In the genomic region with DNA sequence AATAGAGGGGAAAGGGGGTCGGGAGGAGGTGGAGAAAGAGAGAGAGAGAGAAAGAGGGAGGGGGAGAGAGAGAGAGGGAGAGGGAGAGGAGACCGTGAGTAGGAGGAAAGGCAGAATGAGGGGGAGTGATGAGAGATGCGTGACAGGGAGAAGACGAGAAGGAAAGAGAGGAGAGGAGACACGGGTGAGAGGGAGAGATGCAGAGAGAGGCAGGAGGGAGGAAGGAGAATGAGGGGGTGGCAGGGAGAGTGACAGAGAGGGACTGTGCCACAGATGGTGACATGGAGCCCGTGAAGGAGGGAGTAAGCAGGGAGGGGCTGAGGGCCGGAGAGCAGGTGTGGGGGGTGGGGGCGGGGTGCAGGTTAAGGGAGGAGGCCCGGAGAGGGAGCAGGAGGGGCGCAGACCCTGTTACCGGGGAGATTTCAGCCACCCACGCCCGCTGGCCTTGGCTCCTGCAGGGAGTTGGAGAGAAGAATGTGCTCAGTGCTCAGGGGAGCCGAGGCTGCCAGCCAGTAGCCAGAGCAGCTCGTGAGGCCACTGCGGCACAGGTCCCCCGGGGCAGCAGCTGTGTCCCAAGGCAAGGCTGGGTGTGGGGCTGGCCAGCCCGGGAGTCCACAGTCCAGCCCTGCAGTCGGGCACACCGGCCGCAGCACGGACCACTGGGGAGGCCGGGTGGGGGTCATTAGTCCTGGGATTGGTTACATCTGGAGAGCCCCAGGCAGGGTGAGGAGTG, we compare ENCODE assay signal across 14 cellular contexts. TPM values are rescaled to one million over a fixed set of nuclear protein-coding genes. Genes with fewer than 3 reads are reported as not detected.
DNase-seq lines count a peak whose midpoint lies in the region; FAIRE-seq and TF ChIP-seq lines count a peak whose summit lies in the region.
"Had no signal": no experiment of that assay in that cellular context is flagged by ENCODE, and none has a peak within 500 bp of the region (broad histone marks: within the 10 kb centered on the region; RNA-seq: fewer than 3 reads in every experiment).

A gene (minus strand): TSS at position 304 of the 733 bp plus-strand sequence. CDS start 4,674 bp downstream, outside the sequence.

- H3K4me1 ChIP-seq in kidney (ENCODE audit: control insufficient read depth in 1 of 2, insufficient read depth in 1 of 2, low read depth in 1 of 2, low read length in 2 of 2), result no peaks in the 10 kb centered on the region

- no peak within 1 kb of the TSS for H3K27ac Mint-ChIP-seq in activated naive CD4-positive, alpha-beta T cell treated with anti-CD3 and anti-CD28 coated beads, Interleukin-2, amount 10 ng/mL, durations not matched to agents 7 days and 5 days
- H3K27ac Mint-ChIP-seq in activated T-helper 1 cell treated with anti-CD3 and anti-CD28 coated beads, Interleukin-12 subunit alpha, Interleukin-12 subunit beta, Interleukin-2, Interleukin-4 antibody, amounts not matched to agents 30 ng/mL and 10 ng/mL and 1 ng/mL, durations not matched to agents 14 hours and 24 hours and 36 hours, result peak within 1 kb of the TSS; percentile 63

- no peak within 1 kb of the TSS for H3K9ac ChIP-seq in kidney (ENCODE audit: low read length in 2 of 2)

- peaks cover 16% of the 10 kb centered on the region for H3K36me3 Mint-ChIP-seq in activated naive CD4-positive, alpha-beta T cell treated with anti-CD3 and anti-CD28 coated beads, Interleukin-2, amount 10 ng/mL, durations not matched to agents 7 days and 5 days
- H3K36me3 Mint-ChIP-seq in activated T-helper 1 cell treated with anti-CD3 and anti-CD28 coated beads, Interleukin-12 subunit alpha, Interleukin-12 subunit beta, Interleukin-2, Interleukin-4 antibody, amounts not matched to agents 30 ng/mL and 10 ng/mL and 1 ng/mL, durations not matched to agents 14 hours and 24 hours and 36 hours (ENCODE audit: low read depth), result peaks cover 10% of the 10 kb centered on the region

- H3K9me3 Mint-ChIP-seq in activated naive CD4-positive, alpha-beta T cell treated with anti-CD3 and anti-CD28 coated beads, Interleukin-2, amount 10 ng/mL, durations not matched to agents 7 days and 5 days, result no peaks in the 10 kb centered on the region
- H3K9me3 Mint-ChIP-seq in activated T-helper 1 cell treated with anti-CD3 and anti-CD28 coated beads, Interleukin-12 subunit alpha, Interleukin-12 subunit beta, Interleukin-2, Interleukin-4 antibody, amounts not matched to agents 30 ng/mL and 10 ng/mL and 1 ng/mL, durations not matched to agents 14 hours and 24 hours and 36 hours, result no peaks in the 10 kb centered on the region
- H3K9me3 Mint-ChIP-seq: CD4-positive, CD25-positive, alpha-beta regulatory T cell had no signal

- no peak for TF ChIP-seq POLR2A in GM12892 (IDR thresholded peaks at IDR 0.05; ENCODE audit: low read depth, low read length)

- H3K4me3 ChIP-seq in kidney (ENCODE audit: low read length in 2 of 2), result no peak within 1 kb of the TSS
- H3K4me3 ChIP-seq: suprapubic skin had no signal

- H3K4me3 Mint-ChIP-seq in activated naive CD4-positive, alpha-beta T cell treated with anti-CD3 and anti-CD28 coated beads, Interleukin-2, amount 10 ng/mL, durations not matched to agents 7 days and 5 days, result no peak within 1 kb of the TSS
- no peak within 1 kb of the TSS for H3K4me3 Mint-ChIP-seq in activated T-helper 1 cell treated with anti-CD3 and anti-CD28 coated beads, Interleukin-12 subunit alpha, Interleukin-12 subunit beta, Interleukin-2, Interleukin-4 antibody, amounts not matched to agents 30 ng/mL and 10 ng/mL and 1 ng/mL, durations not matched to agents 14 hours and 24 hours and 36 hours

- H3K4me1 Mint-ChIP-seq in activated naive CD4-positive, alpha-beta T cell treated with anti-CD3 and anti-CD28 coated beads, Interleukin-2, amount 10 ng/mL, durations not matched to agents 7 days and 5 days, result peaks cover 42% of the 10 kb centered on the region
- H3K4me1 Mint-ChIP-seq in activated T-helper 1 cell treated with anti-CD3 and anti-CD28 coated beads, Interleukin-12 subunit alpha, Interleukin-12 subunit beta, Interleukin-2, Interleukin-4 antibody, amounts not matched to agents 30 ng/mL and 10 ng/mL and 1 ng/mL, durations not matched to agents 14 hours and 24 hours and 36 hours (ENCODE audit: low read depth), result peaks cover 8% of the 10 kb centered on the region

- CTCF ChIA-PET in activated naive CD4-positive, alpha-beta T cell treated with anti-CD3 and anti-CD28 coated beads, Interleukin-2, amount 10 ng/mL, durations not matched to agents 7 days and 5 days (lab: Charles Lee), result no interaction called here

- H3K9me3 ChIP-seq in kidney (ENCODE audit: control insufficient read depth in 1 of 2, low read length in 2 of 2), result no peaks in the 10 kb centered on the region
- H3K9me3 ChIP-seq: suprapubic skin had no signal

- H3K27me3 Mint-ChIP-seq in activated naive CD4-positive, alpha-beta T cell treated with anti-CD3 and anti-CD28 coated beads, Interleukin-2, amount 10 ng/mL, durations not matched to agents 7 days and 5 days, result no peaks in the 10 kb centered on the region
- no peaks in the 10 kb centered on the region for H3K27me3 Mint-ChIP-seq in activated T-helper 1 cell treated with anti-CD3 and anti-CD28 coated beads, Interleukin-12 subunit alpha, Interleukin-12 subunit beta, Interleukin-2, Interleukin-4 antibody, amounts not matched to agents 30 ng/mL and 10 ng/mL and 1 ng/mL, durations not matched to agents 14 hours and 24 hours and 36 hours (ENCODE audit: insufficient read depth)
- H3K27me3 Mint-ChIP-seq: CD4-positive, CD25-positive, alpha-beta regulatory T cell had no signal

- no peaks in the 10 kb centered on the region for H3K36me3 ChIP-seq in kidney (ENCODE audit: control insufficient read depth in 1 of 2, insufficient read depth in 2 of 2, low read length in 2 of 2)
- H3K36me3 ChIP-seq: suprapubic skin had no signal

- no peak for FAIRE-seq in kidney (lab: Jason Lieb, UNC)
- no peak for FAIRE-seq in GM12892 (lab: Jason Lieb, UNC)

- peak; percentile 16 for DNase-seq in activated naive CD4-positive, alpha-beta T cell treated with anti-CD3 and anti-CD28 coated beads, Interleukin-2, amount 10 ng/mL, durations not matched to agents 7 days and 5 days
- DNase-seq in activated naive CD4-positive, alpha-beta T cell treated with Interleukin-2 at 50 U/mL for 16 hours, result no peak
- DNase-seq in activated T-helper 1 cell treated with anti-CD3 and anti-CD28 coated beads, Interleukin-12 subunit alpha, Interleukin-12 subunit beta, Interleukin-2, Interleukin-4 antibody, amounts not matched to agents 30 ng/mL and 10 ng/mL and 1 ng/mL, durations not matched to agents 14 hours and 24 hours and 36 hours (ENCODE audit: low spot score), result no peak
- DNase-seq in kidney, result peak; percentile 69
- no peak for DNase-seq in GM12892 (ENCODE audit: insufficient read length)
- DNase-seq in superior temporal gyrus (ENCODE audit: extremely low spot score), result no peak
- DNase-seq in NCI-H146 (lab: John Stamatoyannopoulos, UW), result no peak
- DNase-seq: CD4-positive, CD25-positive, alpha-beta regulatory T cell; islet precursor cell had no signal

- no peak within 1 kb of the TSS for H3K27ac ChIP-seq in kidney (ENCODE audit: low read depth in 2 of 2, low read length in 2 of 2)
- H3K27ac ChIP-seq in temporal lobe (ENCODE audit: low read depth, low read length), result peak within 1 kb of the TSS; percentile 84
- H3K27ac ChIP-seq: epithelial cell of prostate, suprapubic skin had no signal

- intact Hi-C loops in activated T-helper 1 cell treated with anti-CD3 and anti-CD28 coated beads, Interleukin-12 subunit alpha, Interleukin-12 subunit beta, Interleukin-2, Interleukin-4 antibody, amounts not matched to agents 30 ng/mL and 10 ng/mL and 1 ng/mL, durations not matched to agents 14 hours and 24 hours and 36 hours (cut with micrococcal nuclease), result no loop called here
- intact Hi-C loops in kidney (cut with DNase I), result no loop called here

- TF ChIP-seq CTCF in kidney (IDR thresholded peaks at IDR 0.05; ENCODE audit: borderline replicate concordance, extremely low read depth, insufficient read depth), result no peak

RNA-seq across cellular contexts. Expression of the gene that starts here (rescaled TPM):
- 2.3 TPM in 2 replicates for total RNA-seq in activated T-helper 1 cell treated with anti-CD3 and anti-CD28 coated beads, Interleukin-12 subunit alpha, Interleukin-12 subunit beta, Interleukin-2, Interleukin-4 antibody, amounts not matched to agents 30 ng/mL and 10 ng/mL and 1 ng/mL, durations not matched to agents 14 hours and 24 hours and 36 hours
- total RNA-seq in kidney, result 0.13 TPM
- polyA plus RNA-seq in kidney (ENCODE audit: insufficient read depth, low read depth, low replicate concordance), result 0.56 TPM
- total RNA-seq in temporal lobe, result under 0.01 TPM
- 2.8 TPM for polyA plus RNA-seq in GM12892 (2012; ENCODE audit: missing spikeins)
- total RNA-seq: M059J, SK-MEL-5, suprapubic skin had no signal

Comparison
In these comparisons a context has a peak if more than half of its experiments do, and no peak if none do; other contexts are left out.
1. Peak in DNase-seq in kidney; RNA of the gene not detected or under 1 TPM.